8 cellular contexts compared by ENCODE assay signal in genomic region chr18:22346342-22346967, GRCh38.
DNase-seq lines count a peak whose midpoint lies in the region; ATAC-seq and TF ChIP-seq lines count a peak whose summit lies in the region.

No MANE protein-coding gene starts in this region.

- peaks cover 56 to 61% of the 10 kb centered on the region in 2 donors for H3K4me1 Mint-ChIP-seq in effector memory CD8-positive, alpha-beta T cell (ENCODE audit: low read depth in 2 of 2)

- no peaks in the 10 kb centered on the region for H3K79me2 ChIP-seq in Loucy (ENCODE audit: insufficient read depth, low read length)

- H3K4me2 ChIP-seq in Loucy (ENCODE audit: low read depth, low read length, poor library complexity, severe bottlenecking), result peak overlapping the region; percentile 71

- H3K36me3 ChIP-seq in Loucy (ENCODE audit: insufficient read depth, low read length), result no peaks in the 10 kb centered on the region

- no peaks in the 10 kb centered on the region for H3F3A ChIP-seq in Loucy (ENCODE audit: low read depth)

- H3K27me3 Mint-ChIP-seq in effector memory CD8-positive, alpha-beta T cell, result peaks cover 0 to 11% of the 10 kb centered on the region in 2 donors

- peaks cover 49% of the 10 kb centered on the region for H3K4me1 ChIP-seq in Loucy (ENCODE audit: insufficient read depth, low read length, poor library complexity, severe bottlenecking)

- H3K9me3 Mint-ChIP-seq in effector memory CD8-positive, alpha-beta T cell, result no peaks in the 10 kb centered on the region

- H3K4me3 Mint-ChIP-seq in effector memory CD8-positive, alpha-beta T cell, result peak overlapping the region; percentile 79 to 87

- no peak for TF ChIP-seq CTCF in Loucy (conservative IDR thresholded peaks at IDR 0.05; ENCODE audit: low read length)

- ATAC-seq in effector memory CD8-positive, alpha-beta T cell (replicated peaks), result peak; percentile 9
- no peak for ATAC-seq in HG03095 (IDR thresholded peaks at IDR 0.05; ENCODE audit: unreplicated experiment)

- H3K9ac ChIP-seq in Loucy (ENCODE audit: low read depth, low read length, poor library complexity, severe bottlenecking), result no peak overlapping the region

- H3K4me3 ChIP-seq in Loucy (ENCODE audit: low read length, poor library complexity, severe bottlenecking), result no peak overlapping the region

- H3K9me3 ChIP-seq in Loucy (ENCODE audit: insufficient read depth, low read depth, low read length), result no peaks in the 10 kb centered on the region

- no peaks in the 10 kb centered on the region for H3K27me3 ChIP-seq in Loucy (ENCODE audit: insufficient read depth, low read length, poor library complexity, severe bottlenecking)

- no peak overlapping the region for H2AFZ ChIP-seq in Loucy (ENCODE audit: low read length)

- H3K27ac Mint-ChIP-seq in effector memory CD8-positive, alpha-beta T cell, result peak overlapping the region; percentile 95 to 97

- no peaks in the 10 kb centered on the region for H4K20me1 ChIP-seq in Loucy (ENCODE audit: insufficient read depth, low read length, poor library complexity, severe bottlenecking)

- DNase-seq in AG08395 (ENCODE audit: low spot score) (peak; percentile 53), mucosa of gallbladder (ENCODE audit: low spot score) (peak; percentile 76), Ammon's horn (ENCODE audit: low spot score) (no peak), cortex of kidney (lab: John Stamatoyannopoulos, UW) (no peak)
- DNase-seq in effector memory CD8-positive, alpha-beta T cell, result peak; percentile 45 to 51 (median 45)
- DNase-seq in activated CD4-positive, CD25-positive, alpha-beta regulatory T cell treated with anti-CD3 and anti-CD28 coated beads, Interleukin-2, amount 50 U/mL, for 72 hours, result no peak

- peaks cover 19% of the 10 kb centered on the region for H3K36me3 Mint-ChIP-seq in effector memory CD8-positive, alpha-beta T cell (ENCODE audit: insufficient read depth)

- no peaks in the 10 kb centered on the region for H3K9me2 ChIP-seq in Loucy (replicated peaks; ENCODE audit: low read depth, low read length)

Comparison
In these comparisons a context has a peak if more than half of its experiments do, and no peak if none do; other contexts are left out.
1. DNase-seq: peak in AG08395 (single experiment), effector memory CD8-positive, alpha-beta T cell (3 of 3) and mucosa of gallbladder (single experiment); none in activated CD4-positive, CD25-positive, alpha-beta regulatory T cell treated with anti-CD3 and anti-CD28 coated beads, Interleukin-2, amount 50 U/mL, for 72 hours (single experiment), Ammon's horn (single experiment) and cortex of kidney (single experiment).